14 cellular contexts compared by ENCODE assay signal in the genomic region with DNA sequence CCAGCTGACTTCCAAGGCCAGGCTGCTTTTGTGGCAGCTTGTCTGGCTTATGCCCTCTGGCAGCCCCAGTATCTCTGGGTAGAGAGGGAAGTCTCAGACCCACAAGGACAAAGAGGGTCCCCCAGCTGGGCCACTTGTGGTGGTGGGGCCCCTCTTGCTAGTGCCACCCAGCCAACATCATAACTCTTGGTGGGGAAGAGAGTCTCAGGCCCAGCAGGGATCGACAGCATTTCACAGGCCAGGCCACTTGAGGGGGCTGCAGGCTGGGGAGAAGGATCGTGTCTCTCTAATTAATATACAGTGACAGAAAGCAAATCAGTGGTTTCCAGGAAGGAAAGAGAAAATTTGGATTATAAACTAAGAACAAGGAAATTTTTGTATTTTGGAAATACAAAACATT.
A peak's percentile ranks its signal among the peaks of the same experiment; 100 is the strongest.
DNase-seq lines count a peak whose midpoint lies in the region; ATAC-seq and TF ChIP-seq lines count a peak whose summit lies in the region.
"Had no signal": no experiment of that assay in that cellular context is flagged by ENCODE, and none has a peak within 500 bp of the region (broad histone marks: within the 10 kb centered on the region; RNA-seq: fewer than 3 reads in every experiment).

No MANE protein-coding gene starts in this region.

- no TSS peak for BruUV-seq in MCF 10A (replicated peaks; lab: Mats Ljungman, UMichigan)
- BruUV-seq in PC-3 (replicated peaks; lab: Mats Ljungman, UMichigan) = no TSS peak

- CTCF ChIA-PET in MCF 10A (lab: Yijun Ruan, JAX) = interaction anchor here (0.6 kb wide), 1 partner anchor 740 kb away, joined by 3 read pairs; no protein-coding TSS in a partner anchor
- CTCF ChIA-PET in PC-3 (lab: Charles Lee) = no interaction called here

- H3K4me3 ChIP-seq in breast epithelium (no peak overlapping the region), PC-3 (ENCODE audit: low read length) (no peak overlapping the region), fibroblast of pulmonary artery (replicated peaks; ENCODE audit: low read depth, low read length) (no peak overlapping the region), smooth muscle cell (no peak overlapping the region), gastroesophageal sphincter (no peak overlapping the region)
- H3K4me3 ChIP-seq: SK-N-MC, upper lobe of left lung had no signal

- POLR2A ChIA-PET in MCF 10A (lab: Yijun Ruan, JAX) (no interaction called here), PC-3 (lab: Charles Lee; ENCODE audit: unreplicated experiment) (no interaction called here)

- no peaks in the 10 kb centered on the region for H3K9me3 Mint-ChIP-seq in MCF 10A (ENCODE audit: unreplicated experiment)
- peaks cover 3% of the 10 kb centered on the region for H3K9me3 Mint-ChIP-seq in T-helper 2 cell treated with Interferon-gamma antibody and Interleukin-4, amounts not matched to agents 5 μg/mL and 100 μg/mL, for 36 hours

- H3K4me3 Mint-ChIP-seq in MCF 10A (ENCODE audit: unreplicated experiment) = no peak overlapping the region
- H3K4me3 Mint-ChIP-seq in T-helper 2 cell treated with Interferon-gamma antibody and Interleukin-4, amounts not matched to agents 5 μg/mL and 100 μg/mL, for 36 hours = no peak overlapping the region
- H3K4me3 Mint-ChIP-seq: activated CD4-positive, alpha-beta T cell treated with anti-CD3 and anti-CD28 coated beads for 36 hours; activated T-helper 1 cell treated with anti-CD3 and anti-CD28 coated beads, Interleukin-12 subunit alpha, Interleukin-12 subunit beta, Interleukin-2, Interleukin-4 antibody, amounts not matched to agents 30 ng/mL and 10 ng/mL and 1 ng/mL, durations not matched to agents 14 hours and 24 hours and 36 hours had no signal

- TF ChIP-seq EP300 in gastroesophageal sphincter (IDR thresholded peaks at IDR 0.05) = no peak

- peak overlapping the region; percentile 66 for H3K27ac Mint-ChIP-seq in MCF 10A (ENCODE audit: low read depth, unreplicated experiment)
- H3K27ac Mint-ChIP-seq in T-helper 2 cell treated with Interferon-gamma antibody and Interleukin-4, amounts not matched to agents 5 μg/mL and 100 μg/mL, for 36 hours = no peak overlapping the region
- H3K27ac Mint-ChIP-seq: activated CD4-positive, alpha-beta T cell treated with anti-CD3 and anti-CD28 coated beads for 36 hours; activated T-helper 1 cell treated with anti-CD3 and anti-CD28 coated beads, Interleukin-12 subunit alpha, Interleukin-12 subunit beta, Interleukin-2, Interleukin-4 antibody, amounts not matched to agents 30 ng/mL and 10 ng/mL and 1 ng/mL, durations not matched to agents 14 hours and 24 hours and 36 hours had no signal

- H3K4me2 ChIP-seq in PC-3 (ENCODE audit: low read length) = no peak overlapping the region
- no peak overlapping the region for H3K4me2 ChIP-seq in smooth muscle cell

- no peak for DNase-seq in MCF 10A (ENCODE audit: unreplicated experiment)
- DNase-seq in breast epithelium (ENCODE audit: low spot score in 2 of 2) = no peak
- no peak for DNase-seq in PC-3
- DNase-seq in fibroblast of pulmonary artery (ENCODE audit: low read depth) = no peak
- DNase-seq in smooth muscle cell (lab: John Stamatoyannopoulos, UW; ENCODE audit: unreplicated experiment) = no peak
- no peak for DNase-seq in T-helper 2 cell treated with Interferon-gamma antibody and Interleukin-4, amounts not matched to agents 5 μg/mL and 100 μg/mL, for 36 hours (ENCODE audit: low spot score)
- no peak for DNase-seq in NCI-H526 (lab: John Stamatoyannopoulos, UW)
- DNase-seq: activated CD4-positive, alpha-beta T cell treated with anti-CD3 and anti-CD28 coated beads for 36 hours; GDM1; small intestine; upper lobe of left lung had no signal

- no peaks in the 10 kb centered on the region for H3K27me3 Mint-ChIP-seq in MCF 10A (ENCODE audit: insufficient read depth, unreplicated experiment)
- no peaks in the 10 kb centered on the region for H3K27me3 Mint-ChIP-seq in T-helper 2 cell treated with Interferon-gamma antibody and Interleukin-4, amounts not matched to agents 5 μg/mL and 100 μg/mL, for 36 hours (ENCODE audit: low read depth)
- H3K27me3 Mint-ChIP-seq: activated CD4-positive, alpha-beta T cell treated with anti-CD3 and anti-CD28 coated beads for 36 hours had no signal

- H4K20me1 ChIP-seq in PC-3 (ENCODE audit: low read length) = no peaks in the 10 kb centered on the region
- no peaks in the 10 kb centered on the region for H4K20me1 ChIP-seq in smooth muscle cell (ENCODE audit: low read depth)

- TF ChIP-seq POLR2A in breast epithelium (IDR thresholded peaks at IDR 0.05) = no peak
- no peak for TF ChIP-seq POLR2A in gastroesophageal sphincter (IDR thresholded peaks at IDR 0.05)

- TF ChIP-seq CTCF in MCF 10A (IDR thresholded peaks at IDR 0.05; ENCODE audit: unreplicated experiment) = no peak
- no peak for TF ChIP-seq CTCF in breast epithelium (IDR thresholded peaks at IDR 0.05)
- peak; percentile 39; the same call in 1 of the 2 replicates for TF ChIP-seq CTCF in PC-3 (conservative IDR thresholded peaks at IDR 0.05; ENCODE audit: low read depth, low read length)
- peak; percentile 14 for TF ChIP-seq CTCF in fibroblast of pulmonary artery (IDR thresholded peaks at IDR 0.05; ENCODE audit: low read length, missing control alignments)
- TF ChIP-seq CTCF in smooth muscle cell (IDR thresholded peaks at IDR 0.05; ENCODE audit: borderline replicate concordance, insufficient read depth, poor library complexity, severe bottlenecking) = peak; percentile 14
- no peak for TF ChIP-seq CTCF in gastroesophageal sphincter (IDR thresholded peaks at IDR 0.05)

- peaks cover 7% of the 10 kb centered on the region for H3K36me3 Mint-ChIP-seq in MCF 10A (ENCODE audit: insufficient read depth, unreplicated experiment)
- H3K36me3 Mint-ChIP-seq in T-helper 2 cell treated with Interferon-gamma antibody and Interleukin-4, amounts not matched to agents 5 μg/mL and 100 μg/mL, for 36 hours (ENCODE audit: low read depth) = peaks cover 1% of the 10 kb centered on the region

- WGBS in smooth muscle cell (ENCODE audit: low lambda C conversion rate) = 83% methylated on average over 2 of the region's 2 CpGs
- WGBS in gastroesophageal sphincter (ENCODE audit: low coverage in 1 of 2), 2 donors = 83 to 89% methylated on average over 1 to 2 of the region's 2 CpGs

- no peaks in the 10 kb centered on the region for H3K27me3 ChIP-seq in breast epithelium
- no peaks in the 10 kb centered on the region for H3K27me3 ChIP-seq in PC-3 (ENCODE audit: low read length)
- H3K27me3 ChIP-seq in smooth muscle cell (ENCODE audit: low read depth) = no peaks in the 10 kb centered on the region
- no peaks in the 10 kb centered on the region for H3K27me3 ChIP-seq in gastroesophageal sphincter
- H3K27me3 ChIP-seq: upper lobe of left lung had no signal

- H3K9ac ChIP-seq in PC-3 (ENCODE audit: low read length) (no peak overlapping the region), smooth muscle cell (ENCODE audit: low read depth) (no peak overlapping the region)

- ATAC-seq in PC-3 = no peak
- ATAC-seq in gastroesophageal sphincter = no peak
- ATAC-seq: activated CD4-positive, alpha-beta T cell treated with anti-CD3 and anti-CD28 coated beads for 36 hours had no signal

- H3K9me3 ChIP-seq in breast epithelium (no peaks in the 10 kb centered on the region), PC-3 (ENCODE audit: low read length) (no peaks in the 10 kb centered on the region), smooth muscle cell (replicated peaks; ENCODE audit: low read depth) (no peaks in the 10 kb centered on the region), gastroesophageal sphincter (no peaks in the 10 kb centered on the region)
- H3K9me3 ChIP-seq: upper lobe of left lung had no signal

- H3K36me3 ChIP-seq in breast epithelium (no peaks in the 10 kb centered on the region), PC-3 (ENCODE audit: low read depth, low read length) (no peaks in the 10 kb centered on the region), smooth muscle cell (ENCODE audit: low read depth) (no peaks in the 10 kb centered on the region), gastroesophageal sphincter (no peaks in the 10 kb centered on the region)
- H3K36me3 ChIP-seq: upper lobe of left lung had no signal

- H2AFZ ChIP-seq in PC-3 (ENCODE audit: low read length) (no peak overlapping the region), smooth muscle cell (ENCODE audit: low read depth) (no peak overlapping the region)

- no peaks in the 10 kb centered on the region for H3K9me2 ChIP-seq in PC-3 (replicated peaks; ENCODE audit: low read length)

- H3K4me1 ChIP-seq in breast epithelium (no peaks in the 10 kb centered on the region), PC-3 (ENCODE audit: insufficient read depth, low read length) (no peaks in the 10 kb centered on the region), smooth muscle cell (ENCODE audit: low read depth) (no peaks in the 10 kb centered on the region), gastroesophageal sphincter (no peaks in the 10 kb centered on the region)
- H3K4me1 ChIP-seq: upper lobe of left lung had no signal

- no peaks in the 10 kb centered on the region for H3K4me1 Mint-ChIP-seq in MCF 10A (ENCODE audit: insufficient read depth, unreplicated experiment)
- H3K4me1 Mint-ChIP-seq in T-helper 2 cell treated with Interferon-gamma antibody and Interleukin-4, amounts not matched to agents 5 μg/mL and 100 μg/mL, for 36 hours (ENCODE audit: low read depth) = no peaks in the 10 kb centered on the region
- H3K4me1 Mint-ChIP-seq: activated CD4-positive, alpha-beta T cell treated with anti-CD3 and anti-CD28 coated beads for 36 hours had no signal

- no peaks in the 10 kb centered on the region for H3K79me2 ChIP-seq in PC-3 (ENCODE audit: low read length)
- no peaks in the 10 kb centered on the region for H3K79me2 ChIP-seq in smooth muscle cell (ENCODE audit: low read depth)

- no peaks in the 10 kb centered on the region for H3F3A ChIP-seq in PC-3 (ENCODE audit: low read length, unreplicated experiment)
- H3F3A ChIP-seq in smooth muscle cell (ENCODE audit: low read depth) = no peaks in the 10 kb centered on the region

- no peak overlapping the region for H3K27ac ChIP-seq in breast epithelium
- H3K27ac ChIP-seq in PC-3 (ENCODE audit: low read length) = no peak overlapping the region
- H3K27ac ChIP-seq in smooth muscle cell (ENCODE audit: low read depth) = no peak overlapping the region
- H3K27ac ChIP-seq in gastroesophageal sphincter = no peak overlapping the region
- H3K27ac ChIP-seq: SK-N-MC, upper lobe of left lung had no signal

- intact Hi-C loops in MCF 10A (cut with micrococcal nuclease) (no loop called here), breast epithelium (cut with DNase I; ENCODE audit: low total_unique reads) (no loop called here), PC-3 (cut with micrococcal nuclease) (no loop called here)

Comparison
In these comparisons a context has a peak if more than half of its experiments do, and no peak if none do; other contexts are left out.
1. CTCF ChIP-seq: peak in PC-3 (single experiment), fibroblast of pulmonary artery (single experiment) and smooth muscle cell (single experiment); none in MCF 10A (single experiment), breast epithelium (0 of 3) and gastroesophageal sphincter (0 of 4).